In genomic region chr5:38602641-38603040, GRCh38 we compare ENCODE assay signal across 25 cellular contexts. TPM values are rescaled to one million over a fixed set of nuclear protein-coding genes. Genes with fewer than 3 reads are reported as not detected.
"Had no signal": no experiment of that assay in that cellular context is flagged by ENCODE, and none has a peak within 500 bp of the region (broad histone marks: within the 10 kb centered on the region; RNA-seq: fewer than 3 reads in every experiment).

No MANE protein-coding gene starts in this region.

- DNase-seq: activated CD4-positive, alpha-beta T cell treated with anti-CD3 and anti-CD28 coated beads for 4 hours; activated CD8-positive, alpha-beta memory T cell treated with anti-CD3 and anti-CD28 coated beads, Interleukin-2, amount 50 U/mL, for 4 hours; activated CD8-positive, alpha-beta T cell treated with anti-CD3 and anti-CD28 coated beads for 36 hours; activated gamma-delta T cell treated with Interleukin-2 at 50 U/mL for 16 hours; activated naive CD4-positive, alpha-beta T cell treated with anti-CD3 and anti-CD28 coated beads, Interleukin-2, amount 10 ng/mL, durations not matched to agents 7 days and 5 days; activated naive CD8-positive, alpha-beta T cell treated with anti-CD3 and anti-CD28 coated beads for 36 hours; activated T-cell treated with anti-CD3 and anti-CD28 coated beads, Interleukin-2, amount 50 U/mL, for 72 hours; anterior cingulate cortex; Kasumi-1; KBM-7; NCI-H1105 treated with DMSO at 0.1 percent for 48 hours; NCI-H1436 treated with DMSO at 0.1 percent for 48 hours; NCI-H187 treated with DMSO at 0.1 percent for 48 hours; NCI-H2081 treated with DMSO at 0.1 percent for 48 hours; NCI-H226; NCI-H526; RPMI8226; T-cell; T-helper 2 cell; WERI-Rb-1 had no signal

- H3K36me3 ChIP-seq: WERI-Rb-1 had no signal

- H3K4me3 ChIP-seq: SK-N-MC had no signal

- H3K27ac Mint-ChIP-seq: activated CD8-positive, alpha-beta T cell treated with anti-CD3 and anti-CD28 coated beads for 36 hours; activated naive CD4-positive, alpha-beta T cell treated with anti-CD3 and anti-CD28 coated beads, Interleukin-2, amount 10 ng/mL, durations not matched to agents 7 days and 5 days; activated naive CD8-positive, alpha-beta T cell treated with anti-CD3 and anti-CD28 coated beads for 36 hours; activated T-cell treated with anti-CD3 and anti-CD28 coated beads, Interleukin-2, amount 50 U/mL, for 72 hours; activated T-helper 2 cell treated with anti-CD3 and anti-CD28 coated beads, Interferon-gamma antibody, Interleukin-2, Interleukin-4, amounts not matched to agents 10 μg/mL and 5 μg/mL and 100 μg/mL, durations not matched to agents 14 hours and 24 hours and 36 hours; T-cell had no signal

- H3K27ac ChIP-seq: SK-N-MC, WERI-Rb-1 had no signal

- H3K4me1 Mint-ChIP-seq: activated naive CD4-positive, alpha-beta T cell treated with anti-CD3 and anti-CD28 coated beads, Interleukin-2, amount 10 ng/mL, durations not matched to agents 7 days and 5 days; activated naive CD8-positive, alpha-beta T cell treated with anti-CD3 and anti-CD28 coated beads for 36 hours; T-cell had no signal

- H3K9me3 Mint-ChIP-seq: activated CD8-positive, alpha-beta T cell treated with anti-CD3 and anti-CD28 coated beads for 36 hours; activated naive CD4-positive, alpha-beta T cell treated with anti-CD3 and anti-CD28 coated beads, Interleukin-2, amount 10 ng/mL, durations not matched to agents 7 days and 5 days; activated naive CD8-positive, alpha-beta T cell treated with anti-CD3 and anti-CD28 coated beads for 36 hours; activated T-cell treated with anti-CD3 and anti-CD28 coated beads, Interleukin-2, amount 50 U/mL, for 72 hours; activated T-helper 2 cell treated with anti-CD3 and anti-CD28 coated beads, Interferon-gamma antibody, Interleukin-2, Interleukin-4, amounts not matched to agents 10 μg/mL and 5 μg/mL and 100 μg/mL, durations not matched to agents 14 hours and 24 hours and 36 hours; T-cell had no signal

- ATAC-seq: activated CD4-positive, CD25-positive, alpha-beta regulatory T cell treated with anti-CD3 and anti-CD28 coated beads, Interleukin-2, amount 50 U/mL, for 24 hours; activated CD8-positive, alpha-beta T cell treated with anti-CD3 and anti-CD28 coated beads for 36 hours; activated T-cell treated with anti-CD3 and anti-CD28 coated beads, Interleukin-2, amount 50 U/mL, for 72 hours; Panc1; Right ventricle myocardium inferior; T-cell had no signal

- H3K36me3 Mint-ChIP-seq: activated naive CD4-positive, alpha-beta T cell treated with anti-CD3 and anti-CD28 coated beads, Interleukin-2, amount 10 ng/mL, durations not matched to agents 7 days and 5 days; activated naive CD8-positive, alpha-beta T cell treated with anti-CD3 and anti-CD28 coated beads for 36 hours; T-cell had no signal

- H3K4me3 Mint-ChIP-seq: activated CD8-positive, alpha-beta T cell treated with anti-CD3 and anti-CD28 coated beads for 36 hours; activated naive CD4-positive, alpha-beta T cell treated with anti-CD3 and anti-CD28 coated beads, Interleukin-2, amount 10 ng/mL, durations not matched to agents 7 days and 5 days; activated naive CD8-positive, alpha-beta T cell treated with anti-CD3 and anti-CD28 coated beads for 36 hours; activated T-cell treated with anti-CD3 and anti-CD28 coated beads, Interleukin-2, amount 50 U/mL, for 72 hours; T-cell had no signal

RNA-seq across cellular contexts. Expression of gene LIFR, which starts 46.2 kb away (rescaled TPM):
- total RNA-seq: activated CD8-positive, alpha-beta T cell treated with anti-CD3 and anti-CD28 coated beads for 36 hours; activated naive CD8-positive, alpha-beta T cell treated with anti-CD3 and anti-CD28 coated beads for 36 hours had no signal
